In the genomic region with DNA sequence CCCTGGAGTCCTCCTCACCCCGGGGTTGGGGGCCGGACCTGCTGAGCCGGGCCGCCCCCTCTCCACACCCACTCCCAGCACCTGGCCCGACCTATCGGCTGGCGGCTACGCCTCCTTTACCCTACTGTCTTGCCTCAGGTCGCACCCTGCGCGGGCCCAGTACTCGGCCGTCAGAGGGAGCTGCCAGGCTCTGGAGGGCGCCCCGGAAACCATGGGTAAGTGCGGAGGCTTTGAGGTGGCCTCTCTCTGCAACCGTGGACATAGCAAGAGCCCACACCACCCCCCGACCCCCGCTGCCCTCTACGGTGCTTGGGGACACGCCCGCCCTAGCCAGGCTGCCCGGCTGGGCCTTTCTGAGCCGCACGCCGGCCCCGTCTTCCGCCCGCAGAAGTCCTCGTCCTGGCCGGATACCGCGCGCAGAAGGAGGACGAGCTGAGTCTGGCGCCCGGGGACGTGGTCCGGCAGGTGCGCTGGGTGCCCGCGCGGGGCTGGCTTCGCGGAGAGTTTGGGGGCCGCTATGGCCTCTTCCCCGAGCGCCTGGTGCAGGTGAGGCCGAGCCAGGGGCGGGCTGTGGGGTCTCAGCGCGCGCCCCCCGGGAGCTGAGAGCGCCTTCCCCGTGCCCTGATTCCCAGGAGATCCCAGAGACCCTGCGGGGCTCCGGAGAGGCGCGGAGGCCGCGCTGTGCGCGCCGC, we compare ENCODE assay signal across 1 cellular context.
TF ChIP-seq lines count a peak whose summit lies in the region.

SH3D21 (plus strand) TSS at position 159 of the 692 bp plus-strand sequence; CDS start at position 212, 53 bp downstream.

TF ChIP-seq in HepG2, 621 proteins besides CTCF, POLR2A, EP300 and RAD21 (continued from another document and continues in another):
- TF ChIP-seq HIC2 (CRISPR knock-in tag; IDR thresholded peaks at IDR 0.05; ENCODE audit: low read depth), result peak; percentile 52; the same call in 1 of the 2 replicates
- no peak for TF ChIP-seq GPBP1L1 (CRISPR knock-in tag; IDR thresholded peaks at IDR 0.05)
- TF ChIP-seq SETDB1 (CRISPR knock-in tag; IDR thresholded peaks at IDR 0.05; ENCODE audit: borderline replicate concordance), result no peak
- peak; percentile 17; the same call in 1 of the 2 replicates for TF ChIP-seq RFXAP (CRISPR knock-in tag; IDR thresholded peaks at IDR 0.05; ENCODE audit: borderline replicate concordance)
- TF ChIP-seq CENPT (CRISPR knock-in tag; IDR thresholded peaks at IDR 0.05; ENCODE audit: low read depth), result no peak
- TF ChIP-seq ZNF230 (CRISPR knock-in tag; IDR thresholded peaks at IDR 0.05), result 0 out of 2 replicates have a peak, but pooled peaks have one; percentile 43
- TF ChIP-seq SP5 (CRISPR knock-in tag; IDR thresholded peaks at IDR 0.05; ENCODE audit: borderline replicate concordance, low read depth), result 0 out of 2 replicates have a peak, but pooled peaks have one; percentile 6
- TF ChIP-seq XBP1 (CRISPR knock-in tag; IDR thresholded peaks at IDR 0.05), result no peak
- TF ChIP-seq MLLT10 (CRISPR knock-in tag; IDR thresholded peaks at IDR 0.05), result no peak
- TF ChIP-seq CBX1 (IDR thresholded peaks at IDR 0.05; ENCODE audit: low read depth), result no peak
- no peak; the same call in 1 of the 2 replicates for TF ChIP-seq SMAD3 (CRISPR knock-in tag; IDR thresholded peaks at IDR 0.05)
- TF ChIP-seq THYN1 (CRISPR knock-in tag; IDR thresholded peaks at IDR 0.05; ENCODE audit: borderline replicate concordance, low read depth), result no peak
- no peak for TF ChIP-seq ZNF703 (CRISPR knock-in tag; IDR thresholded peaks at IDR 0.05; ENCODE audit: borderline replicate concordance)
- no peak for TF ChIP-seq SMAD9 (CRISPR knock-in tag; IDR thresholded peaks at IDR 0.05)
- TF ChIP-seq SYNCRIP (IDR thresholded peaks at IDR 0.05; ENCODE audit: insufficient read depth, low read depth, low read length), result no peak
- no peak for TF ChIP-seq FOXM1 (CRISPR knock-in tag; IDR thresholded peaks at IDR 0.05)
- TF ChIP-seq EED (CRISPR knock-in tag; IDR thresholded peaks at IDR 0.05), result no peak
- TF ChIP-seq KDM6A (CRISPR knock-in tag; IDR thresholded peaks at IDR 0.05; ENCODE audit: low read depth), result no peak
- TF ChIP-seq, protein P1, sequence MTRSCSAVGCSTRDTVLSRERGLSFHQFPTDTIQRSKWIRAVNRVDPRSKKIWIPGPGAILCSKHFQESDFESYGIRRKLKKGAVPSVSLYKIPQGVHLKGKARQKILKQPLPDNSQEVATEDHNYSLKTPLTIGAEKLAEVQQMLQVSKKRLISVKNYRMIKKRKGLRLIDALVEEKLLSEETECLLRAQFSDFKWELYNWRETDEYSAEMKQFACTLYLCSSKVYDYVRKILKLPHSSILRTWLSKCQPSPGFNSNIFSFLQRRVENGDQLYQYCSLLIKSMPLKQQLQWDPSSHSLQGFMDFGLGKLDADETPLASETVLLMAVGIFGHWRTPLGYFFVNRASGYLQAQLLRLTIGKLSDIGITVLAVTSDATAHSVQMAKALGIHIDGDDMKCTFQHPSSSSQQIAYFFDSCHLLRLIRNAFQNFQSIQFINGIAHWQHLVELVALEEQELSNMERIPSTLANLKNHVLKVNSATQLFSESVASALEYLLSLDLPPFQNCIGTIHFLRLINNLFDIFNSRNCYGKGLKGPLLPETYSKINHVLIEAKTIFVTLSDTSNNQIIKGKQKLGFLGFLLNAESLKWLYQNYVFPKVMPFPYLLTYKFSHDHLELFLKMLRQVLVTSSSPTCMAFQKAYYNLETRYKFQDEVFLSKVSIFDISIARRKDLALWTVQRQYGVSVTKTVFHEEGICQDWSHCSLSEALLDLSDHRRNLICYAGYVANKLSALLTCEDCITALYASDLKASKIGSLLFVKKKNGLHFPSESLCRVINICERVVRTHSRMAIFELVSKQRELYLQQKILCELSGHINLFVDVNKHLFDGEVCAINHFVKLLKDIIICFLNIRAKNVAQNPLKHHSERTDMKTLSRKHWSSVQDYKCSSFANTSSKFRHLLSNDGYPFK (CRISPR knock-in tag; IDR thresholded peaks at IDR 0.05; ENCODE audit: borderline replicate concordance), result peak; percentile 61
- no peak; the same call in 1 of the 2 replicates for TF ChIP-seq ZFP41 (CRISPR knock-in tag; IDR thresholded peaks at IDR 0.05; ENCODE audit: borderline replicate concordance)
- peak; percentile 60; the same call in 1 of the 2 replicates for TF ChIP-seq HNRNPL (IDR thresholded peaks at IDR 0.05; ENCODE audit: low read depth, low read length)
- TF ChIP-seq MED8 (CRISPR knock-in tag; IDR thresholded peaks at IDR 0.05; ENCODE audit: insufficient replicate concordance), result peak; percentile 9
- TF ChIP-seq ZNF550 (CRISPR knock-in tag; IDR thresholded peaks at IDR 0.05; ENCODE audit: borderline replicate concordance), result peak; percentile 78; the same call in 1 of the 2 replicates
- TF ChIP-seq, protein P2, sequence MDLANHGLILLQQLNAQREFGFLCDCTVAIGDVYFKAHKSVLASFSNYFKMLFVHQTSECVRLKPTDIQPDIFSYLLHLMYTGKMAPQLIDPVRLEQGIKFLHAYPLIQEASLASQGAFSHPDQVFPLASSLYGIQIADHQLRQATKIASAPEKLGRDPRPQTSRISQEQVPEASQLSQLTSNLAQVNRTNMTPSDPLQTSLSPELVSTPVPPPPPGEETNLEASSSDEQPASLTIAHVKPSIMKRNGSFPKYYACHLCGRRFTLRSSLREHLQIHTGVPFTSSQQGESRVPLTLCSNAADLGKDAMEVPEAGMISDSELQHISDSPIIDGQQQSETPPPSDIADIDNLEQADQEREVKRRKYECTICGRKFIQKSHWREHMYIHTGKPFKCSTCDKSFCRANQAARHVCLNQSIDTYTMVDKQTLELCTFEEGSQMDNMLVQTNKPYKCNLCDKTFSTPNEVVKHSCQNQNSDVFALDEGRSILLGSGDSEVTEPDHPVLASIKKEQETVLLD (CRISPR knock-in tag; IDR thresholded peaks at IDR 0.05; ENCODE audit: low read depth), result 0 out of 2 replicates have a peak, but pooled peaks have one; percentile 11
- TF ChIP-seq, protein P3, sequence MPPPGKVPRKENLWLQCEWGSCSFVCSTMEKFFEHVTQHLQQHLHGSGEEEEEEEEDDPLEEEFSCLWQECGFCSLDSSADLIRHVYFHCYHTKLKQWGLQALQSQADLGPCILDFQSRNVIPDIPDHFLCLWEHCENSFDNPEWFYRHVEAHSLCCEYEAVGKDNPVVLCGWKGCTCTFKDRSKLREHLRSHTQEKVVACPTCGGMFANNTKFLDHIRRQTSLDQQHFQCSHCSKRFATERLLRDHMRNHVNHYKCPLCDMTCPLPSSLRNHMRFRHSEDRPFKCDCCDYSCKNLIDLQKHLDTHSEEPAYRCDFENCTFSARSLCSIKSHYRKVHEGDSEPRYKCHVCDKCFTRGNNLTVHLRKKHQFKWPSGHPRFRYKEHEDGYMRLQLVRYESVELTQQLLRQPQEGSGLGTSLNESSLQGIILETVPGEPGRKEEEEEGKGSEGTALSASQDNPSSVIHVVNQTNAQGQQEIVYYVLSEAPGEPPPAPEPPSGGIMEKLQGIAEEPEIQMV (CRISPR knock-in tag; IDR thresholded peaks at IDR 0.05; ENCODE audit: low read depth), result no peak; the same call in 1 of the 2 replicates
- TF ChIP-seq, protein P4, sequence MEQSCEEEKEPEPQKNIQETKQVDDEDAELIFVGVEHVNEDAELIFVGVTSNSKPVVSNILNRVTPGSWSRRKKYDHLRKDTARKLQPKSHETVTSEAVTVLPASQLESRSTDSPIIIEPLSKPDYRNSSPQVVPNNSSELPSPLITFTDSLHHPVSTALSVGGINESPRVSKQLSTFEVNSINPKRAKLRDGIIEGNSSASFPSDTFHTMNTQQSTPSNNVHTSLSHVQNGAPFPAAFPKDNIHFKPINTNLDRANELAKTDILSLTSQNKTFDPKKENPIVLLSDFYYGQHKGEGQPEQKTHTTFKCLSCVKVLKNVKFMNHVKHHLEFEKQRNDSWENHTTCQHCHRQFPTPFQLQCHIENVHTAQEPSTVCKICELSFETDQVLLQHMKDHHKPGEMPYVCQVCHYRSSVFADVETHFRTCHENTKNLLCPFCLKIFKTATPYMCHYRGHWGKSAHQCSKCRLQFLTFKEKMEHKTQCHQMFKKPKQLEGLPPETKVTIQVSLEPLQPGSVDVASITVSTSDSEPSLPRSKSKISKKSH (CRISPR knock-in tag; IDR thresholded peaks at IDR 0.05; ENCODE audit: borderline replicate concordance), result peak; percentile 57; the same call in 1 of the 2 replicates
- TF ChIP-seq ZNF207 (IDR thresholded peaks at IDR 0.05; ENCODE audit: borderline replicate concordance), result no peak
- TF ChIP-seq, protein P5, sequence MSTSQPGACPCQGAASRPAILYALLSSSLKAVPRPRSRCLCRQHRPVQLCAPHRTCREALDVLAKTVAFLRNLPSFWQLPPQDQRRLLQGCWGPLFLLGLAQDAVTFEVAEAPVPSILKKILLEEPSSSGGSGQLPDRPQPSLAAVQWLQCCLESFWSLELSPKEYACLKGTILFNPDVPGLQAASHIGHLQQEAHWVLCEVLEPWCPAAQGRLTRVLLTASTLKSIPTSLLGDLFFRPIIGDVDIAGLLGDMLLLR (CRISPR knock-in tag; IDR thresholded peaks at IDR 0.05), result no peak
- TF ChIP-seq, protein P6, sequence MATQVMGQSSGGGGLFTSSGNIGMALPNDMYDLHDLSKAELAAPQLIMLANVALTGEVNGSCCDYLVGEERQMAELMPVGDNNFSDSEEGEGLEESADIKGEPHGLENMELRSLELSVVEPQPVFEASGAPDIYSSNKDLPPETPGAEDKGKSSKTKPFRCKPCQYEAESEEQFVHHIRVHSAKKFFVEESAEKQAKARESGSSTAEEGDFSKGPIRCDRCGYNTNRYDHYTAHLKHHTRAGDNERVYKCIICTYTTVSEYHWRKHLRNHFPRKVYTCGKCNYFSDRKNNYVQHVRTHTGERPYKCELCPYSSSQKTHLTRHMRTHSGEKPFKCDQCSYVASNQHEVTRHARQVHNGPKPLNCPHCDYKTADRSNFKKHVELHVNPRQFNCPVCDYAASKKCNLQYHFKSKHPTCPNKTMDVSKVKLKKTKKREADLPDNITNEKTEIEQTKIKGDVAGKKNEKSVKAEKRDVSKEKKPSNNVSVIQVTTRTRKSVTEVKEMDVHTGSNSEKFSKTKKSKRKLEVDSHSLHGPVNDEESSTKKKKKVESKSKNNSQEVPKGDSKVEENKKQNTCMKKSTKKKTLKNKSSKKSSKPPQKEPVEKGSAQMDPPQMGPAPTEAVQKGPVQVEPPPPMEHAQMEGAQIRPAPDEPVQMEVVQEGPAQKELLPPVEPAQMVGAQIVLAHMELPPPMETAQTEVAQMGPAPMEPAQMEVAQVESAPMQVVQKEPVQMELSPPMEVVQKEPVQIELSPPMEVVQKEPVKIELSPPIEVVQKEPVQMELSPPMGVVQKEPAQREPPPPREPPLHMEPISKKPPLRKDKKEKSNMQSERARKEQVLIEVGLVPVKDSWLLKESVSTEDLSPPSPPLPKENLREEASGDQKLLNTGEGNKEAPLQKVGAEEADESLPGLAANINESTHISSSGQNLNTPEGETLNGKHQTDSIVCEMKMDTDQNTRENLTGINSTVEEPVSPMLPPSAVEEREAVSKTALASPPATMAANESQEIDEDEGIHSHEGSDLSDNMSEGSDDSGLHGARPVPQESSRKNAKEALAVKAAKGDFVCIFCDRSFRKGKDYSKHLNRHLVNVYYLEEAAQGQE (IDR thresholded peaks at IDR 0.05; ENCODE audit: borderline replicate concordance in 1 of 2, low read depth in 1 of 2, low read length in 2 of 2), result no peak
- TF ChIP-seq, protein P7, sequence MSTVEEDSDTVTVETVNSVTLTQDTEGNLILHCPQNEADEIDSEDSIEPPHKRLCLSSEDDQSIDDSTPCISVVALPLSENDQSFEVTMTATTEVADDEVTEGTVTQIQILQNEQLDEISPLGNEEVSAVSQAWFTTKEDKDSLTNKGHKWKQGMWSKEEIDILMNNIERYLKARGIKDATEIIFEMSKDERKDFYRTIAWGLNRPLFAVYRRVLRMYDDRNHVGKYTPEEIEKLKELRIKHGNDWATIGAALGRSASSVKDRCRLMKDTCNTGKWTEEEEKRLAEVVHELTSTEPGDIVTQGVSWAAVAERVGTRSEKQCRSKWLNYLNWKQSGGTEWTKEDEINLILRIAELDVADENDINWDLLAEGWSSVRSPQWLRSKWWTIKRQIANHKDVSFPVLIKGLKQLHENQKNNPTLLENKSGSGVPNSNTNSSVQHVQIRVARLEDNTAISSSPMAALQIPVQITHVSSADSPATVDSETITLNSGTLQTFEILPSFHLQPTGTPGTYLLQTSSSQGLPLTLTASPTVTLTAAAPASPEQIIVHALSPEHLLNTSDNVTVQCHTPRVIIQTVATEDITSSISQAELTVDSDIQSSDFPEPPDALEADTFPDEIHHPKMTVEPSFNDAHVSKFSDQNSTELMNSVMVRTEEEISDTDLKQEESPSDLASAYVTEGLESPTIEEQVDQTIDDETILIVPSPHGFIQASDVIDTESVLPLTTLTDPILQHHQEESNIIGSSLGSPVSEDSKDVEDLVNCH (CRISPR knock-in tag; IDR thresholded peaks at IDR 0.05), result 0 out of 2 replicates have a peak, but pooled peaks have one; percentile 25
- TF ChIP-seq ATF6 (CRISPR knock-in tag; conservative IDR thresholded peaks at IDR 0.05), result no peak
- TF ChIP-seq SMARCE1 (IDR thresholded peaks at IDR 0.05; ENCODE audit: borderline replicate concordance), result no peak
